19 cellular contexts compared by ENCODE assay signal in genomic region chr2:179348921-179349320, GRCh38.
A peak's percentile ranks its signal among the peaks of the same experiment; 100 is the strongest.
DNase-seq lines count a peak whose midpoint lies in the region; ATAC-seq lines count a peak whose summit lies in the region.
"Had no signal": no experiment of that assay in that cellular context is flagged by ENCODE, and none has a peak within 500 bp of the region (broad histone marks: within the 10 kb centered on the region; RNA-seq: fewer than 3 reads in every experiment).

No MANE protein-coding gene starts in this region.

- ATAC-seq in GM21423 (IDR thresholded peaks at IDR 0.05; ENCODE audit: unreplicated experiment): no peak
- ATAC-seq: A549; CD8-positive, alpha-beta T cell; Right ventricle myocardium inferior had no signal

- H3K9ac ChIP-seq in rectal smooth muscle tissue (ENCODE audit: low read length): no peak overlapping the region
- H3K9ac ChIP-seq: BLaER1 treated with 17β-estradiol and CSF1 and Interleukin-3, amounts not matched to agents 10 nM and 100 nM had no signal

- peaks cover 9% of the 10 kb centered on the region for H3K4me1 ChIP-seq in rectal smooth muscle tissue (ENCODE audit: control insufficient read depth, insufficient read depth, low read length)

- no peaks in the 10 kb centered on the region for H3K36me3 ChIP-seq in rectal smooth muscle tissue (ENCODE audit: control insufficient read depth, insufficient read depth, low read length)
- H3K36me3 ChIP-seq: BLaER1 treated with 17β-estradiol and CSF1 and Interleukin-3, amounts not matched to agents 10 nM and 100 nM had no signal

- no peaks in the 10 kb centered on the region for H3K27me3 ChIP-seq in rectal smooth muscle tissue (ENCODE audit: control insufficient read depth, insufficient read depth, low read length)
- H3K27me3 ChIP-seq: BLaER1 treated with 17β-estradiol and CSF1 and Interleukin-3, amounts not matched to agents 10 nM and 100 nM had no signal

- DNase-seq in EH (ENCODE audit: low read depth): peak; percentile 15
- DNase-seq in NCI-H82 treated with DMSO at 0.1 percent for 48 hours (lab: John Stamatoyannopoulos, UW; ENCODE audit: unreplicated experiment): peak; percentile 8
- DNase-seq in fibroblast of peridontal ligament (ENCODE audit: extremely low read depth): peak; percentile 33
- no peak for DNase-seq in activated CD4-positive, alpha-beta T cell treated with anti-CD3 and anti-CD28 coated beads, Interleukin-2, amount 50 U/mL, for 4 hours
- DNase-seq in globus pallidus (ENCODE audit: low spot score): no peak
- DNase-seq: Calu3; CD8-positive, alpha-beta T cell; KG1; NCI-H1048; NCI-H1436; NCI-H2029 treated with DMSO at 0.1 percent for 48 hours; NCI-H2171; NCI-H526 treated with DMSO at 0.1 percent for 48 hours; NK-92 treated with Interleukin-12 subunit alpha and Interleukin-12 subunit beta, amount 100 ng/mL, for 24 hours had no signal

- no peak overlapping the region for H3K4me3 ChIP-seq in rectal smooth muscle tissue (ENCODE audit: low read length)
- H3K4me3 ChIP-seq: A549; BLaER1 treated with 17β-estradiol and CSF1 and Interleukin-3, amounts not matched to agents 10 nM and 100 nM had no signal

- H3K27ac ChIP-seq in rectal smooth muscle tissue (ENCODE audit: low read depth, low read length): peak overlapping the region; percentile 37
- H3K27ac ChIP-seq: A549; BLaER1 treated with 17β-estradiol and CSF1 and Interleukin-3, amounts not matched to agents 10 nM and 100 nM had no signal

Comparison
In these comparisons a context has a peak if more than half of its experiments do, and no peak if none do; other contexts are left out.
1. DNase-seq: peak in EH (single experiment), NCI-H82 treated with DMSO at 0.1 percent for 48 hours (single experiment) and fibroblast of peridontal ligament (single experiment); none in activated CD4-positive, alpha-beta T cell treated with anti-CD3 and anti-CD28 coated beads, Interleukin-2, amount 50 U/mL, for 4 hours (0 of 2) and globus pallidus (single experiment).